In genomic region chr5:19605846-19606407, GRCh38 we compare ENCODE assay signal across 20 cellular contexts.
DNase-seq lines count a peak whose midpoint lies in the region; ATAC-seq, FAIRE-seq and TF ChIP-seq lines count a peak whose summit lies in the region.
"Had no signal": no experiment of that assay in that cellular context is flagged by ENCODE, and none has a peak within 500 bp of the region (broad histone marks: within the 10 kb centered on the region; RNA-seq: fewer than 3 reads in every experiment).

No MANE protein-coding gene starts in this region.

- no peak overlapping the region for H2AFZ ChIP-seq in K562 (ENCODE audit: low read depth, low read length)

- no peaks in the 10 kb centered on the region for H3K4me1 Mint-ChIP-seq in neural crest cell
- H3K4me1 Mint-ChIP-seq: activated CD8-positive, alpha-beta memory T cell treated with anti-CD3 and anti-CD28 coated beads, Interleukin-2, amount 10 ng/mL, durations not matched to agents 7 days and 5 days; activated naive CD4-positive, alpha-beta T cell treated with anti-CD3 and anti-CD28 coated beads, Interleukin-2, amount 10 ng/mL, durations not matched to agents 7 days and 5 days; CD4-positive, CD25-positive, alpha-beta regulatory T cell; stimulated activated naive CD8-positive, alpha-beta T cell treated with anti-CD3 and anti-CD28 coated beads, Interleukin-15, amount 100 ng/mL, for 72 hours had no signal

- H3K36me3 Mint-ChIP-seq in neural crest cell (ENCODE audit: low read depth) = no peaks in the 10 kb centered on the region
- H3K36me3 Mint-ChIP-seq: activated CD8-positive, alpha-beta memory T cell treated with anti-CD3 and anti-CD28 coated beads, Interleukin-2, amount 10 ng/mL, durations not matched to agents 7 days and 5 days; activated naive CD4-positive, alpha-beta T cell treated with anti-CD3 and anti-CD28 coated beads, Interleukin-2, amount 10 ng/mL, durations not matched to agents 7 days and 5 days; CD4-positive, CD25-positive, alpha-beta regulatory T cell had no signal

- H3K27me3 ChIP-seq in K562 (ENCODE audit: control insufficient read depth in 2 of 2, insufficient read depth in 2 of 2, low read length in 2 of 2) (no peaks in the 10 kb centered on the region), heart left ventricle (no peaks in the 10 kb centered on the region)
- H3K27me3 ChIP-seq: thyroid gland had no signal

- DNase-seq in HPDE6-E6E7 (ENCODE audit: extremely low spot score) (peak; percentile 1), NCI-H748 (lab: John Stamatoyannopoulos, UW; ENCODE audit: unreplicated experiment) (peak; percentile 36), K562 (ENCODE audit: extremely low read depth in 1 of 4, low spot score in 3 of 4) (no peak), neural crest cell (ENCODE audit: low read depth, low spot score) (no peak), NCI-H774 (lab: John Stamatoyannopoulos, UW) (no peak), heart left ventricle (no peak), NCI-H1105 (lab: John Stamatoyannopoulos, UW) (no peak)
- DNase-seq: activated CD4-positive, alpha-beta T cell treated with anti-CD3 and anti-CD28 coated beads, Interleukin-2, amount 50 U/mL, for 1 hour; activated CD8-positive, alpha-beta memory T cell treated with anti-CD3 and anti-CD28 coated beads, Interleukin-2, amount 10 ng/mL, durations not matched to agents 7 days and 5 days; activated naive CD4-positive, alpha-beta T cell treated with anti-CD3 and anti-CD28 coated beads, Interleukin-2, amount 10 ng/mL, durations not matched to agents 7 days and 5 days; activated T-cell treated with anti-CD3 and anti-CD28 coated beads, Interleukin-2, amount 50 U/mL, for 72 hours; CD4-positive, CD25-positive, alpha-beta regulatory T cell; cortex of kidney; Karpas-422; NCI-H187; stimulated activated naive CD8-positive, alpha-beta T cell treated with anti-CD3 and anti-CD28 coated beads, Interleukin-15, amount 100 ng/mL, for 72 hours; T-helper 9 cell; thyroid gland had no signal

- no peak overlapping the region for H3K4me3 ChIP-seq in K562
- H3K4me3 ChIP-seq in heart left ventricle = no peak overlapping the region
- H3K4me3 ChIP-seq: thyroid gland had no signal

- H3K4me1 ChIP-seq in K562 (replicated peaks in 1 of 2; ENCODE audit: control insufficient read depth in 2 of 2, insufficient read depth in 2 of 2, low read length in 2 of 2) (no peaks in the 10 kb centered on the region), heart left ventricle (no peaks in the 10 kb centered on the region)
- H3K4me1 ChIP-seq: thyroid gland had no signal

- H3K36me3 ChIP-seq in K562 (ENCODE audit: control insufficient read depth, insufficient read depth, low read length) = no peaks in the 10 kb centered on the region
- no peaks in the 10 kb centered on the region for H3K36me3 ChIP-seq in heart left ventricle
- H3K36me3 ChIP-seq: thyroid gland had no signal

- no peak for ATAC-seq in K562
- no peak for ATAC-seq in heart left ventricle
- ATAC-seq: activated CD8-positive, alpha-beta memory T cell treated with anti-CD3 and anti-CD28 coated beads, Interleukin-2, amount 10 ng/mL, durations not matched to agents 7 days and 5 days; activated T-cell treated with anti-CD3 and anti-CD28 coated beads, Interleukin-2, amount 50 U/mL, for 72 hours; stimulated activated naive CD8-positive, alpha-beta T cell treated with anti-CD3 and anti-CD28 coated beads, Interleukin-15, amount 100 ng/mL, for 72 hours had no signal

- no peaks in the 10 kb centered on the region for H3K9me3 Mint-ChIP-seq in neural crest cell

- 0% methylated on average over 3 of the region's 3 CpGs for WGBS in K562 (ENCODE audit: insufficient coverage, low coverage, missing lambda C conversion rate)
- 77 to 84% (median 80%) methylated on average over 3 of the region's 3 CpGs for WGBS in heart left ventricle, 4 donors

- no peak overlapping the region for H3K4me3 Mint-ChIP-seq in neural crest cell
- H3K4me3 Mint-ChIP-seq: activated CD8-positive, alpha-beta memory T cell treated with anti-CD3 and anti-CD28 coated beads, Interleukin-2, amount 10 ng/mL, durations not matched to agents 7 days and 5 days; activated naive CD4-positive, alpha-beta T cell treated with anti-CD3 and anti-CD28 coated beads, Interleukin-2, amount 10 ng/mL, durations not matched to agents 7 days and 5 days; activated T-cell treated with anti-CD3 and anti-CD28 coated beads, Interleukin-2, amount 50 U/mL, for 72 hours; CD4-positive, CD25-positive, alpha-beta regulatory T cell; stimulated activated naive CD8-positive, alpha-beta T cell treated with anti-CD3 and anti-CD28 coated beads, Interleukin-15, amount 100 ng/mL, for 72 hours had no signal

- TF ChIP-seq POLR2A in K562 (conservative IDR thresholded peaks at IDR 0.05) (no peak), heart left ventricle (IDR thresholded peaks at IDR 0.05) (no peak)

- CTCF ChIA-PET in K562 (lab: Yijun Ruan, JAX; ENCODE audit: low intra/inter-chr PET ratio) = no interaction called here

- no peaks in the 10 kb centered on the region for H3K9me1 ChIP-seq in K562 (ENCODE audit: control insufficient read depth, insufficient read depth, low read length)

- intact Hi-C loops in K562 (cut with micrococcal nuclease) (no loop called here), heart left ventricle (cut with DNase I) (no loop called here)

- H3K9ac ChIP-seq in K562 (ENCODE audit: insufficient read depth in 1 of 2, low read depth in 2 of 2, low read length in 2 of 2) = no peak overlapping the region

- H3K27ac Mint-ChIP-seq in neural crest cell (ENCODE audit: unreplicated experiment) = peak overlapping the region; percentile 51
- H3K27ac Mint-ChIP-seq: activated CD8-positive, alpha-beta memory T cell treated with anti-CD3 and anti-CD28 coated beads, Interleukin-2, amount 10 ng/mL, durations not matched to agents 7 days and 5 days; activated naive CD4-positive, alpha-beta T cell treated with anti-CD3 and anti-CD28 coated beads, Interleukin-2, amount 10 ng/mL, durations not matched to agents 7 days and 5 days; activated T-cell treated with anti-CD3 and anti-CD28 coated beads, Interleukin-2, amount 50 U/mL, for 72 hours; CD4-positive, CD25-positive, alpha-beta regulatory T cell; stimulated activated naive CD8-positive, alpha-beta T cell treated with anti-CD3 and anti-CD28 coated beads, Interleukin-15, amount 100 ng/mL, for 72 hours had no signal

- in situ Hi-C loops in K562 (cut with MboI) = no loop called here

- H4K20me1 ChIP-seq in K562 (replicated peaks; ENCODE audit: control insufficient read depth, insufficient read depth, low read length) = no peaks in the 10 kb centered on the region

- H3K27ac ChIP-seq in K562 (ENCODE audit: extremely low read depth, low read depth, low read length) (no peak overlapping the region), heart left ventricle (no peak overlapping the region)
- H3K27ac ChIP-seq: thyroid gland had no signal

- TF ChIP-seq RAD21 in K562 (CRISPR knock-in tag; conservative IDR thresholded peaks at IDR 0.05 in 1 of 2, IDR thresholded peaks at IDR 0.05 in 1 of 2) = no peak

- TF ChIP-seq EP300 in K562 (IDR thresholded peaks at IDR 0.05; ENCODE audit: low read length) = no peak

- FAIRE-seq in K562 (lab: Jason Lieb, UNC) = no peak
- FAIRE-seq: D721Med, GM19239 had no signal

- BruUV-seq in K562 (replicated peaks; lab: Mats Ljungman, UMichigan) = no TSS peak

- TF ChIP-seq CTCF in K562 (IDR thresholded peaks at IDR 0.05 in 2 of 3, conservative IDR thresholded peaks at IDR 0.05 in 1 of 3; ENCODE audit: insufficient read depth in 2 of 3, low read depth in 1 of 3, low read length in 3 of 3) = no peak
- no peak for TF ChIP-seq CTCF in neural crest cell (conservative IDR thresholded peaks at IDR 0.05)
- no peak for TF ChIP-seq CTCF in heart left ventricle (IDR thresholded peaks at IDR 0.05)

- H3K79me2 ChIP-seq in K562 (ENCODE audit: control insufficient read depth, insufficient read depth, low read length) = no peaks in the 10 kb centered on the region

- H3K9me3 ChIP-seq in K562 (replicated peaks; ENCODE audit: control insufficient read depth, insufficient read depth, low read depth, low read length) (no peaks in the 10 kb centered on the region), heart left ventricle (peaks cover 0 to 18% (median 7%) of the 10 kb centered on the region in 12 donors)
- H3K9me3 ChIP-seq: thyroid gland had no signal

- POLR2A ChIA-PET in K562 (lab: Yijun Ruan, JAX) = no interaction called here

- H3K27me3 Mint-ChIP-seq in neural crest cell (ENCODE audit: low read depth) = no peaks in the 10 kb centered on the region
- H3K27me3 Mint-ChIP-seq: activated CD8-positive, alpha-beta memory T cell treated with anti-CD3 and anti-CD28 coated beads, Interleukin-2, amount 10 ng/mL, durations not matched to agents 7 days and 5 days; activated naive CD4-positive, alpha-beta T cell treated with anti-CD3 and anti-CD28 coated beads, Interleukin-2, amount 10 ng/mL, durations not matched to agents 7 days and 5 days; CD4-positive, CD25-positive, alpha-beta regulatory T cell; stimulated activated naive CD8-positive, alpha-beta T cell treated with anti-CD3 and anti-CD28 coated beads, Interleukin-15, amount 100 ng/mL, for 72 hours had no signal

- no peak overlapping the region for H3K4me2 ChIP-seq in K562 (ENCODE audit: insufficient read depth, low read length)

TF ChIP-seq in K562, 482 proteins besides CTCF, POLR2A, EP300 and RAD21:
- TF ChIP-seq CEBPG (CRISPR knock-in tag; IDR thresholded peaks at IDR 0.05) (no peak), CEBPG (tag; conservative IDR thresholded peaks at IDR 0.05 in 1 of 2, IDR thresholded peaks at IDR 0.05 in 1 of 2) (peak in 1 of 2 experiments; percentile 87; a peak in 2 of 4 replicates), YBX1 (IDR thresholded peaks at IDR 0.05) (no peak), CEBPB (tag; IDR thresholded peaks at IDR 0.05) (peak; percentile 76), TEAD2 (tag; IDR thresholded peaks at IDR 0.05) (no peak)

Comparison
In these comparisons a context has a peak if more than half of its experiments do, and no peak if none do; other contexts are left out.
1. DNase-seq: peak in HPDE6-E6E7 (single experiment) and NCI-H748 (single experiment); none in K562 (0 of 4), neural crest cell (single experiment), NCI-H774 (single experiment), heart left ventricle (0 of 5) and NCI-H1105 (single experiment).